In the genomic region with DNA sequence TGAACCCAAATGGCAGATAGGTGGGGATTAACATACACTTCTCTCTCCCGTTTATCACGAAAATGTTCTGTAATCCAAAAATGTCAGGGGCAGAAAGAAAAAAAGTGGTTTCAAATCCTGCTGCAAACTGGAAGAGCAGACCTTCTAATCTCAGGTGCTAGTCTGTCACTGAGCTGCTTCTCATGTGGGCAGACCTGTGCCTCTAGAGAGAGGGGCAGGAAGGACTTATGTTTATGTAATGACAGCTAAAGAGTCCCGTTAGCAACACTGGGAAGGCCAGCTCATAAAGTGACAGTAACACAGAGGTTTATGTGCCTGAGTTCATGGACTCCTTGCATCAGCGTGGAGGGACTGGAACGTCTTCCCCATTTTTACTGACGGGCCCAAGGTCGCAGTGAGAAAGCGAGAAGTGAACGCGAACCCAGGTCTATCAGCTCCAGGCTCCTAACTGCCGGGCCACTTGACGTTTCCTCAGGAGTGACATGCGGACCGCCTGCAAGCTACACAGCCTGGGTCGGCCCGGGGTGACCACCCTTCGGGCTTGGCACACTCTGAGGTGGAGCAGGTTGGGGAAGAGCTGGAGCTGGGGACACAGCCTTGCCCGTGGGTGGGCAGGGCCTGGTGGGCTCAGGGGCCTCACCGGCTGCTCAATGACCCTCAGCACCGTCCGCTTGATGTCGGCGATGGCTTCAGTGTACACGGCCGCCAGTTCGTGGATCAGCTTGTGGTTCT, we compare ENCODE assay signal across 1 cellular context.
A peak's percentile ranks its signal among the peaks of the same experiment; 100 is the strongest.
TF ChIP-seq lines count a peak whose summit lies in the region.

No MANE protein-coding gene starts in this region.

TF ChIP-seq in HepG2, 621 proteins besides CTCF, POLR2A, EP300 and RAD21:
- TF ChIP-seq, protein P1, sequence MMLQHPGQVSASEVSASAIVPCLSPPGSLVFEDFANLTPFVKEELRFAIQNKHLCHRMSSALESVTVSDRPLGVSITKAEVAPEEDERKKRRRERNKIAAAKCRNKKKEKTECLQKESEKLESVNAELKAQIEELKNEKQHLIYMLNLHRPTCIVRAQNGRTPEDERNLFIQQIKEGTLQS (CRISPR knock-in tag; IDR thresholded peaks at IDR 0.05) = no peak
- TF ChIP-seq, protein P2, sequence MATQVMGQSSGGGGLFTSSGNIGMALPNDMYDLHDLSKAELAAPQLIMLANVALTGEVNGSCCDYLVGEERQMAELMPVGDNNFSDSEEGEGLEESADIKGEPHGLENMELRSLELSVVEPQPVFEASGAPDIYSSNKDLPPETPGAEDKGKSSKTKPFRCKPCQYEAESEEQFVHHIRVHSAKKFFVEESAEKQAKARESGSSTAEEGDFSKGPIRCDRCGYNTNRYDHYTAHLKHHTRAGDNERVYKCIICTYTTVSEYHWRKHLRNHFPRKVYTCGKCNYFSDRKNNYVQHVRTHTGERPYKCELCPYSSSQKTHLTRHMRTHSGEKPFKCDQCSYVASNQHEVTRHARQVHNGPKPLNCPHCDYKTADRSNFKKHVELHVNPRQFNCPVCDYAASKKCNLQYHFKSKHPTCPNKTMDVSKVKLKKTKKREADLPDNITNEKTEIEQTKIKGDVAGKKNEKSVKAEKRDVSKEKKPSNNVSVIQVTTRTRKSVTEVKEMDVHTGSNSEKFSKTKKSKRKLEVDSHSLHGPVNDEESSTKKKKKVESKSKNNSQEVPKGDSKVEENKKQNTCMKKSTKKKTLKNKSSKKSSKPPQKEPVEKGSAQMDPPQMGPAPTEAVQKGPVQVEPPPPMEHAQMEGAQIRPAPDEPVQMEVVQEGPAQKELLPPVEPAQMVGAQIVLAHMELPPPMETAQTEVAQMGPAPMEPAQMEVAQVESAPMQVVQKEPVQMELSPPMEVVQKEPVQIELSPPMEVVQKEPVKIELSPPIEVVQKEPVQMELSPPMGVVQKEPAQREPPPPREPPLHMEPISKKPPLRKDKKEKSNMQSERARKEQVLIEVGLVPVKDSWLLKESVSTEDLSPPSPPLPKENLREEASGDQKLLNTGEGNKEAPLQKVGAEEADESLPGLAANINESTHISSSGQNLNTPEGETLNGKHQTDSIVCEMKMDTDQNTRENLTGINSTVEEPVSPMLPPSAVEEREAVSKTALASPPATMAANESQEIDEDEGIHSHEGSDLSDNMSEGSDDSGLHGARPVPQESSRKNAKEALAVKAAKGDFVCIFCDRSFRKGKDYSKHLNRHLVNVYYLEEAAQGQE (IDR thresholded peaks at IDR 0.05; ENCODE audit: borderline replicate concordance in 1 of 2, low read depth in 1 of 2, low read length in 2 of 2) = no peak
- TF ChIP-seq SMAD1 (CRISPR knock-in tag; IDR thresholded peaks at IDR 0.05; ENCODE audit: borderline replicate concordance, low read depth) = no peak
- TF ChIP-seq CENPT (CRISPR knock-in tag; IDR thresholded peaks at IDR 0.05; ENCODE audit: low read depth) = no peak
- peak; percentile 45; the same call in 1 of the 2 replicates for TF ChIP-seq ZBTB38 (CRISPR knock-in tag; IDR thresholded peaks at IDR 0.05)
